19 cellular contexts compared by ENCODE assay signal in the genomic region with DNA sequence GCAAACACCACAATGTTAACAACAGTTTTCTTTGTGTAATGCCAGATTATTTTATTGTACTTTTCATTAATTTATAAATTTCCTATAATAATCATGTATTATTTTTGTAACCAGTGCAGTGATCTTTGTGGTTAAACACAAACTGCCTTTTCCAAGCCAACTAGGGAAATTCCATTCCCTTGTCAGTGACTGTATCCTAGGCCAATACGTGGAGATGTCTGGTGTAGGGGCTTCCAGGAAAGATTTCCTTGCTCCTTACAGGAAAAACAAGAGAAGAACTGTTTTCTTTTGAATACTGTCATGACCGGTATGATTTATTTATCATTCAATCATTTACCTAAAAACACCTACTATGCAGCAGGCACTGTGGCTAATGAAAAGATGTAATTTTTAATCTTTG. TPM values are rescaled to one million over a fixed set of nuclear protein-coding genes. Genes with fewer than 3 reads are reported as not detected.
DNase-seq lines count a peak whose midpoint lies in the region; ATAC-seq, FAIRE-seq and TF ChIP-seq lines count a peak whose summit lies in the region.
"Had no signal": no experiment of that assay in that cellular context is flagged by ENCODE, and none has a peak within 500 bp of the region (broad histone marks: within the 10 kb centered on the region; RNA-seq: fewer than 3 reads in every experiment).

No MANE protein-coding gene starts in this region.

- H3K27me3 ChIP-seq in IMR-90 (ENCODE audit: control insufficient read depth, insufficient read depth, low read length) (no peaks in the 10 kb centered on the region), hepatocyte (no peaks in the 10 kb centered on the region)

- no peak overlapping the region for H2AK9ac ChIP-seq in IMR-90 (replicated peaks; ENCODE audit: low read depth, low read length, poor library complexity)

- no peaks in the 10 kb centered on the region for H3K9me2 ChIP-seq in hepatocyte (replicated peaks; ENCODE audit: insufficient read depth)

- dilution Hi-C loops in IMR-90 (cut with HindIII; ENCODE audit: low sequenced_read_pairs, unreplicated experiment): no loop called here

- H3K4me3 ChIP-seq in A549 (no peak overlapping the region), IMR-90 (ENCODE audit: insufficient read depth, low read depth, low read length) (no peak overlapping the region), hepatocyte (no peak overlapping the region)

- H3K4me1 ChIP-seq in A549: peaks cover 23% of the 10 kb centered on the region
- peaks cover 4% of the 10 kb centered on the region for H3K4me1 ChIP-seq in IMR-90 (ENCODE audit: control insufficient read depth, insufficient read depth, low read length)
- peaks cover 5% of the 10 kb centered on the region for H3K4me1 ChIP-seq in hepatocyte (ENCODE audit: insufficient read depth)

- POLR2A ChIA-PET in A549 (lab: Yijun Ruan, JAX): no interaction called here
- POLR2A ChIA-PET in IMR-90 (lab: Charles Lee; ENCODE audit: unreplicated experiment): no interaction called here

- H3K27ac ChIP-seq in A549 (no peak overlapping the region), IMR-90 (ENCODE audit: insufficient read depth, low read length) (no peak overlapping the region), hepatocyte (peak overlapping the region; percentile 6)
- H3K27ac ChIP-seq: 22Rv1 had no signal

- BruUV-seq in IMR-90 (replicated peaks; lab: Mats Ljungman, UMichigan): no TSS peak

- H2BK5ac ChIP-seq in IMR-90 (ENCODE audit: low read depth, low read length, poor library complexity, severe bottlenecking): no peak overlapping the region

- H3K18ac ChIP-seq in IMR-90 (ENCODE audit: low read depth, low read length): no peak overlapping the region

- no peak overlapping the region for H3K14ac ChIP-seq in IMR-90 (replicated peaks; ENCODE audit: low read depth, low read length)

- no peak for DNase-seq in A549 (ENCODE audit: low read depth in 1 of 2, low spot score in 1 of 2)
- DNase-seq in IMR-90: peak; percentile 30
- peak; percentile 34 for DNase-seq in dermis blood vessel endothelial cell
- no peak for DNase-seq in hepatocyte (ENCODE audit: low spot score)
- DNase-seq in NCI-H345 treated with DMSO at 0.1 percent for 48 hours (lab: John Stamatoyannopoulos, UW; ENCODE audit: unreplicated experiment): no peak
- DNase-seq in activated T-cell treated with anti-CD3 and anti-CD28 coated beads for 4 hours: no peak
- no peak for DNase-seq in urothelium cell line (ENCODE audit: low spot score)
- DNase-seq: C1 segment of cervical spinal cord, DMS 273 treated with DMSO at 0.1 percent for 48 hours, GOT3, KG1, NCI-H1048, NCI-H1436 treated with DMSO at 0.1 percent for 48 hours, NCI-H2029 treated with DMSO at 0.1 percent for 48 hours, NCI-H510A treated with DMSO at 0.1 percent for 48 hours, NCI-H82, PC-3 had no signal

- no peak overlapping the region for H2BK20ac ChIP-seq in IMR-90 (ENCODE audit: low read depth, low read length)

- H4K91ac ChIP-seq in IMR-90 (ENCODE audit: insufficient read depth, low read depth, low read length): no peak overlapping the region

- 0 out of 2 replicates have a peak overlapping the region, but pooled peaks have one; percentile 14 for H2AK5ac ChIP-seq in IMR-90 (ENCODE audit: low read depth, low read length)

- CTCF ChIA-PET in A549 (lab: Yijun Ruan, JAX): no interaction called here
- CTCF ChIA-PET in IMR-90 (lab: Yijun Ruan, JAX): no interaction called here

- peaks cover 33% of the 10 kb centered on the region for H3K79me2 ChIP-seq in hepatocyte

- WGBS in A549 (ENCODE audit: missing lambda C conversion rate): 48% methylated on average over 2 of the region's 2 CpGs
- no CpG with 5 or more reads among the region's 2 CpGs for WGBS in IMR-90 (ENCODE audit: extremely low coverage in 2 of 2, insufficient read length in 1 of 2), 2 experiments
- WGBS in hepatocyte (ENCODE audit: low lambda C conversion rate, missing lambda C conversion rate): 68% methylated on average over 2 of the region's 2 CpGs

- 0 out of 2 replicates have a peak overlapping the region, but pooled peaks have one; percentile 27 for H3K4ac ChIP-seq in IMR-90 (ENCODE audit: low read depth, low read length)

- no peak overlapping the region for H2BK120ac ChIP-seq in IMR-90 (ENCODE audit: low read depth, low read length)

- no peak for TF ChIP-seq POLR2A in A549 (IDR thresholded peaks at IDR 0.05; ENCODE audit: low read length)
- no peak for TF ChIP-seq POLR2A in IMR-90 (IDR thresholded peaks at IDR 0.05; ENCODE audit: low read depth, low read length)

- H2AFZ ChIP-seq in IMR-90 (replicated peaks; ENCODE audit: low read length, poor library complexity): no peak overlapping the region
- H2AFZ ChIP-seq in hepatocyte: no peak overlapping the region

- no peak for TF ChIP-seq EP300 in A549 (IDR thresholded peaks at IDR 0.05)

- H4K20me1 ChIP-seq in IMR-90 (ENCODE audit: insufficient read depth, low read length): peaks cover 3% of the 10 kb centered on the region; the same call in 1 of the 2 replicates
- H4K20me1 ChIP-seq in hepatocyte (ENCODE audit: insufficient read depth, poor library complexity, severe bottlenecking): no peaks in the 10 kb centered on the region

- peaks cover 10 to 11% of the 10 kb centered on the region in 2 experiments; a peak in 3 of 4 replicates for H3K79me1 ChIP-seq in IMR-90 (ENCODE audit: low read depth in 1 of 2, low read length in 2 of 2)

- H3K4me2 ChIP-seq in A549: 0 out of 3 replicates have a peak overlapping the region, but pooled peaks have one; percentile 6
- H3K4me2 ChIP-seq in IMR-90 (ENCODE audit: low read depth, low read length): no peak overlapping the region
- no peak overlapping the region for H3K4me2 ChIP-seq in hepatocyte

- ATAC-seq in A549 (no peak), IMR-90 (ENCODE audit: low read depth) (no peak), HG02678 (IDR thresholded peaks at IDR 0.05; ENCODE audit: unreplicated experiment) (no peak)
- ATAC-seq: PC-3 had no signal

- no peak overlapping the region for H4K8ac ChIP-seq in IMR-90 (ENCODE audit: low read depth in 2 of 2, low read length in 2 of 2)

- in situ Hi-C loops in IMR-90 (cut with MboI; ENCODE audit: low sequenced_read_pairs): no loop called here

- H3K36me3 ChIP-seq in IMR-90 (ENCODE audit: control insufficient read depth, insufficient read depth, low read length) (no peaks in the 10 kb centered on the region), hepatocyte (replicated peaks; ENCODE audit: insufficient read depth, low read depth) (no peaks in the 10 kb centered on the region)

- H4K5ac ChIP-seq in IMR-90 (ENCODE audit: low read depth, low read length): no peak overlapping the region

- TF ChIP-seq RAD21 in A549 (conservative IDR thresholded peaks at IDR 0.05 in 1 of 2, IDR thresholded peaks at IDR 0.05 in 1 of 2) (no peak), IMR-90 (IDR thresholded peaks at IDR 0.05; ENCODE audit: low read length) (no peak)

- TF ChIP-seq CTCF in A549 (IDR thresholded peaks at IDR 0.05): no peak
- no peak for TF ChIP-seq CTCF in IMR-90 (conservative IDR thresholded peaks at IDR 0.05; ENCODE audit: low read depth, low read length)
- TF ChIP-seq CTCF in hepatocyte (IDR thresholded peaks at IDR 0.05; ENCODE audit: poor library complexity): no peak

- H2BK15ac ChIP-seq in IMR-90 (ENCODE audit: low read depth, low read length): no peak overlapping the region

- intact Hi-C loops in IMR-90 (cut with micrococcal nuclease): no loop called here

- H3K9me1 ChIP-seq in IMR-90 (ENCODE audit: insufficient read depth, low read length): no peaks in the 10 kb centered on the region; the same call in 1 of the 2 replicates

- no peak overlapping the region for H3K23ac ChIP-seq in IMR-90 (ENCODE audit: low read depth, low read length)

- FAIRE-seq in A549 (lab: Jason Lieb, UNC) (no peak), urothelium cell line (lab: Jason Lieb, UNC) (no peak)

- peaks cover 5% of the 10 kb centered on the region; the same call in 1 of the 3 replicates for H3K9me3 ChIP-seq in A549
- H3K9me3 ChIP-seq in IMR-90 (ENCODE audit: control insufficient read depth, insufficient read depth, low read length): no peaks in the 10 kb centered on the region
- no peaks in the 10 kb centered on the region for H3K9me3 ChIP-seq in hepatocyte (ENCODE audit: low read depth)

- no peak overlapping the region for H3K56ac ChIP-seq in IMR-90 (ENCODE audit: extremely low read depth, insufficient read depth, low read length)

- no peak overlapping the region for H3K9ac ChIP-seq in IMR-90 (ENCODE audit: low read depth, low read length)

TF ChIP-seq in IMR-90, 13 proteins besides CTCF, POLR2A, EP300 and RAD21 (continues in another document):
- TF ChIP-seq, protein P1, sequence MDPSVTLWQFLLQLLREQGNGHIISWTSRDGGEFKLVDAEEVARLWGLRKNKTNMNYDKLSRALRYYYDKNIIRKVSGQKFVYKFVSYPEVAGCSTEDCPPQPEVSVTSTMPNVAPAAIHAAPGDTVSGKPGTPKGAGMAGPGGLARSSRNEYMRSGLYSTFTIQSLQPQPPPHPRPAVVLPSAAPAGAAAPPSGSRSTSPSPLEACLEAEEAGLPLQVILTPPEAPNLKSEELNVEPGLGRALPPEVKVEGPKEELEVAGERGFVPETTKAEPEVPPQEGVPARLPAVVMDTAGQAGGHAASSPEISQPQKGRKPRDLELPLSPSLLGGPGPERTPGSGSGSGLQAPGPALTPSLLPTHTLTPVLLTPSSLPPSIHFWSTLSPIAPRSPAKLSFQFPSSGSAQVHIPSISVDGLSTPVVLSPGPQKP (IDR thresholded peaks at IDR 0.05; ENCODE audit: borderline replicate concordance, low read depth, low read length): no peak
- TF ChIP-seq MAZ (IDR thresholded peaks at IDR 0.05; ENCODE audit: borderline replicate concordance, low read depth, low read length) (no peak), CHD1 (IDR thresholded peaks at IDR 0.05; ENCODE audit: low read depth, low read length) (no peak), RFX5 (IDR thresholded peaks at IDR 0.05; ENCODE audit: low read depth, low read length) (no peak), MXI1 (IDR thresholded peaks at IDR 0.05; ENCODE audit: borderline replicate concordance, low read depth, low read length) (no peak), NFE2L2 (IDR thresholded peaks at IDR 0.05; ENCODE audit: low read depth, low read length) (no peak), CEBPB (IDR thresholded peaks at IDR 0.05; ENCODE audit: low read depth, low read length) (no peak), RCOR1 (IDR thresholded peaks at IDR 0.05; ENCODE audit: insufficient replicate concordance, low read length) (no peak), BHLHE40 (IDR thresholded peaks at IDR 0.05; ENCODE audit: low read depth, low read length) (no peak)

RNA-seq across cellular contexts. Expression of a gene that starts 31.4 kb away (rescaled TPM):
- 24.9 and 26.5 TPM in 2 replicates for polyA plus RNA-seq in A549 (2011; rRNA removed)
- 8.1 and 10.7 TPM in 2 replicates for polyA plus RNA-seq in A549 (2012; cell fraction: cytosol; rRNA removed)
- polyA plus RNA-seq in A549 (2012; cell fraction: nucleus; rRNA removed): 10.5 and 14.0 TPM in 2 replicates
- 12.1 to 14.1 TPM (median 13.5 TPM) in 3 replicates for polyA plus RNA-seq in A549 (2017; fragmentation: RNase III; extraction: RNeasy Plus Mini Kit Qiagen cat#74134 plus additional on column Dnase treatment)
- polyA minus RNA-seq in A549 (2011; rRNA and poly(A)+ RNA removed): 19.5 and 23.0 TPM in 2 replicates
- total RNA-seq in IMR-90 (2012; rRNA removed): 6.3 and 6.4 TPM in 2 replicates
- polyA plus RNA-seq in IMR-90 (2012; rRNA removed): 4.0 and 4.7 TPM in 2 replicates
- 2.7 and 2.9 TPM in 2 replicates for polyA plus RNA-seq in IMR-90 (2012; cell fraction: cytosol; rRNA removed)
- 4.8 and 6.6 TPM in 2 replicates for polyA plus RNA-seq in IMR-90 (2012; cell fraction: nucleus; rRNA removed; ENCODE audit: low replicate concordance)
- 5.3 and 9.5 TPM in 2 replicates for total RNA-seq in dermis blood vessel endothelial cell
- 11.8 and 15.6 TPM in 2 replicates for total RNA-seq in hepatocyte
- polyA plus RNA-seq in hepatocyte: 13.1 TPM in 2 replicates

Comparison
In these comparisons a context has a peak if more than half of its experiments do, and no peak if none do; other contexts are left out.
1. DNase-seq: peak in IMR-90 (single experiment) and dermis blood vessel endothelial cell (single experiment); none in A549 (0 of 2), hepatocyte (single experiment), NCI-H345 treated with DMSO at 0.1 percent for 48 hours (single experiment), activated T-cell treated with anti-CD3 and anti-CD28 coated beads for 4 hours (single experiment) and urothelium cell line (single experiment).